In the genomic region with DNA sequence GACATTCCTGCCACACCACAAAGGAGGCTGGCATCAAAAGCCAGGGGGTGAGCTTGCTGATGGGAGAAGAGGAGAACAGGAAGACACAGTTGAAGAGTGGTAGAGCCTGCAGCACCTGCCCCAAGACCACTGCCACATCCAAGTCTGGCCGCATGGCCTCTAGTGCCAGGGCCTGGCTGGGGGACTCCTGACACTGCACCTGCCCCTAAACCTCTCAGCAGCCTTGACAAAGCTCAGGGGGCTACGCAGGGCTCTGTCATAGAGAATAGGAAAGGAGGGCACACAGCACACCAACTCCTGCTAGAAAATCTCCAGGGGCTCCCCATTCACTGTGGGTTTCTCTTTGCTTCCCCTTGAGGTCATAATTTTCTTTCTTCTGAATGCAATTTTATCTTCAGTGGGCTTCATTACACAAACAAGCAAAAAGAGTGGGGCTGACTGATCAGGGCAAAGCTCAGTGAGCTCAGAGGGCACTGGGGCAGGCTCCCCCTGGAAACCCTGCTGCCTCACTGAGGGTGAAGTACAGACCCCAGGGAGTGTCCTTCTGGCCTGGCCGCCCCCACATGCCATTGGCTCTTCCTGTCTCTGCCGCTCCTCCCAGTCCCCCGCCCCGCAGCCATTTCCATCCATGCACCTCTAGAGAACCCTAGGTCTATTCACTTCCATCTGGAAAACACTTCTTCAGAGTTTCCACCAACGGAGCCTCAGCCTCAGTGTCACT, we compare ENCODE assay signal across 9 cellular contexts. TPM values are rescaled to one million over a fixed set of nuclear protein-coding genes. Genes with fewer than 3 reads are reported as not detected.
DNase-seq lines count a peak whose midpoint lies in the region; ATAC-seq and TF ChIP-seq lines count a peak whose summit lies in the region.
"Had no signal": no experiment of that assay in that cellular context is flagged by ENCODE, and none has a peak within 500 bp of the region (broad histone marks: within the 10 kb centered on the region; RNA-seq: fewer than 3 reads in every experiment).

No MANE protein-coding gene starts in this region.

- peak overlapping the region; percentile 92 to 97 for H3K27ac Mint-ChIP-seq in T-cell
- peak overlapping the region; percentile 96 for H3K27ac Mint-ChIP-seq in memory B cell

- no peaks in the 10 kb centered on the region for H3K27me3 ChIP-seq in heart left ventricle

- TF ChIP-seq POLR2A in GM19099 (IDR thresholded peaks at IDR 0.05; ENCODE audit: extremely low read depth, insufficient read length, low read depth) (peak; percentile 68), heart left ventricle (IDR thresholded peaks at IDR 0.05) (no peak)

- CTCF ChIA-PET in T-cell (lab: Charles Lee) = interaction anchor here in 1 of 2 donors (1.6 kb wide), 1 partner anchor 39 kb away, joined by 4 read pairs; no protein-coding TSS in a partner anchor

- no peak for TF ChIP-seq CTCF in heart left ventricle (IDR thresholded peaks at IDR 0.05)

- H3K27me3 Mint-ChIP-seq in T-cell = no peaks in the 10 kb centered on the region
- H3K27me3 Mint-ChIP-seq in memory B cell = no peaks in the 10 kb centered on the region

- H3K36me3 ChIP-seq in heart left ventricle = no peaks in the 10 kb centered on the region
- H3K36me3 ChIP-seq: HAP-1 had no signal

- H3K4me3 Mint-ChIP-seq in T-cell (peak overlapping the region; percentile 71 to 79 (median 75)), memory B cell (peak overlapping the region; percentile 80)

- intact Hi-C loops in heart left ventricle (cut with DNase I) = no loop called here

- WGBS in heart left ventricle, 4 donors = 74 to 85% (median 82%) methylated on average over 7 of the region's 7 CpGs

- no peak overlapping the region for H3K4me3 ChIP-seq in heart left ventricle
- H3K4me3 ChIP-seq: HAP-1 had no signal

- peak overlapping the region in 3 of 12 donors; percentile 2 to 88 (median 19) for H3K27ac ChIP-seq in heart left ventricle

- peaks cover 0 to 80% (median 38%) of the 10 kb centered on the region in 12 donors for H3K4me1 ChIP-seq in heart left ventricle
- H3K4me1 ChIP-seq: HAP-1 had no signal

- DNase-seq in CD1c-positive myeloid dendritic cell (ENCODE audit: extremely low spot score) = peak; percentile 15
- DNase-seq in T-cell = no peak
- no peak for DNase-seq in memory B cell (ENCODE audit: low spot score in 2 of 2)
- no peak for DNase-seq in NCI-H1417 (lab: John Stamatoyannopoulos, UW)
- DNase-seq in SIG-M5 (lab: John Stamatoyannopoulos, UW) = no peak
- DNase-seq in heart left ventricle = no peak

- H3K4me1 Mint-ChIP-seq in T-cell (peaks cover 90 to 96% (median 91%) of the 10 kb centered on the region in 3 donors), memory B cell (peaks cover 78% of the 10 kb centered on the region)

- POLR2A ChIA-PET in T-cell (lab: Charles Lee) = interaction anchor here (0.6 to 1.4 kb wide), 4 partner anchors 25 to 776 kb away, joined by 3 to 5 read pairs (median 3); a partner anchor contains a TSS

- ATAC-seq in T-cell (replicated peaks in 1 of 4) (no peak), memory B cell (ENCODE audit: low read depth) (no peak), HG02678 (IDR thresholded peaks at IDR 0.05; ENCODE audit: unreplicated experiment) (no peak), heart left ventricle (no peak)

- H3K9me3 ChIP-seq in heart left ventricle = no peaks in the 10 kb centered on the region
- H3K9me3 ChIP-seq: HAP-1 had no signal

- H3K9me3 Mint-ChIP-seq in T-cell (no peaks in the 10 kb centered on the region), memory B cell (no peaks in the 10 kb centered on the region)

- H3K36me3 Mint-ChIP-seq in T-cell = peaks cover 3% of the 10 kb centered on the region
- H3K36me3 Mint-ChIP-seq in memory B cell = peaks cover 7% of the 10 kb centered on the region

RNA-seq across cellular contexts. Expression of a gene that starts 37.2 kb away (rescaled TPM):
- total RNA-seq in T-cell (100 to 1,000 TPM in 1 of 5 donors, 10 to 100 TPM in 4; 84.0 to 106 (median 94.8) TPM), heart left ventricle (10 to 100 TPM; 20.3 to 58.0 (median 26.8) TPM)
- 10 to 100 TPM in 1 of 2 donors, 1 to 10 TPM in 1; 9.9 to 22.8 TPM for polyA plus RNA-seq in heart left ventricle
